In the genomic region with DNA sequence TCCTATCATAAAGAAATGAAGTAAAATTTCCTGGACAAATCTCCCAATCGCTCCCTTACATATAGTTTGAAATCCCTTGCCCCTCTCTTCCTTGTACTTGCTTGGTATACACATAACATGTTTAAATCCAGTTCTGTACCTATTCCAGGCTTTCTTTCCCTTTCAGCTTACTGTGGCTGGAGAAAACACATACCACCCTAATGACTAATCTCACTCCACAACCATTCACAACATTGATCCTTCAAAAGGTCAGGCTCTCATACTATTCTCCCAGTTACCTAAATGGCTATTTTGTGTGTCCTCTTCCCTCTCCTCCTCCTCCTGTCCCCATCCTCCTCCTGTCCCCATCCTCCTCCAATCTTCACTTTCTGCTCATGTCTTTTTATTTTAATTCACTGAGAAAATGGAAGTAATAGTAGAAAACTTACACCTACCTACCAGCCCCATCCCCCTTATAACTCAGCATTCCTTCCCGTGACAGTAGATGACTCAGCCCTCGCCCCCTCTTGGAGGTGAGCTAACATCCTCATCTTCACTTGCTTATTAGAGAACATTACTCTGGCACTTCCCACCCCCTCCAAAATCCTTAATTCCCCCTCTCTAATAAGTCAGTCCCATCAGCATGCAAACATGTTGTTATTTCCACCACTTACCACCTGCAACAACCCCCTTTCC, we compare ENCODE assay signal across 13 cellular contexts.
DNase-seq lines count a peak whose midpoint lies in the region; ATAC-seq and TF ChIP-seq lines count a peak whose summit lies in the region.
"Had no signal": no experiment of that assay in that cellular context is flagged by ENCODE, and none has a peak within 500 bp of the region (broad histone marks: within the 10 kb centered on the region; RNA-seq: fewer than 3 reads in every experiment).

No MANE protein-coding gene starts in this region.

- H3K4me1 ChIP-seq in PC-3 (ENCODE audit: insufficient read depth, low read length) (peaks cover 24% of the 10 kb centered on the region), osteoblast (ENCODE audit: insufficient read depth, low read length) (peaks cover 13% of the 10 kb centered on the region)
- H3K4me1 ChIP-seq: ascending aorta had no signal

- H3K9me3 ChIP-seq in PC-3 (ENCODE audit: low read length), result no peaks in the 10 kb centered on the region
- H3K9me3 ChIP-seq in osteoblast (ENCODE audit: low read depth, low read length), result no peaks in the 10 kb centered on the region
- H3K9me3 ChIP-seq: ascending aorta had no signal

- peak overlapping the region; percentile 58; the same call in 1 of the 2 replicates for H2AFZ ChIP-seq in PC-3 (ENCODE audit: low read length)
- no peak overlapping the region for H2AFZ ChIP-seq in osteoblast (ENCODE audit: low read length)

- peak; percentile 82 for DNase-seq in ELR (ENCODE audit: low read depth)
- peak; percentile 81 for DNase-seq in PC-3
- peak; percentile 81 for DNase-seq in epithelial cell of proximal tubule (ENCODE audit: low read depth)
- DNase-seq in osteoblast (ENCODE audit: insufficient read length, low spot score, missing footprints), result peak; percentile 48
- DNase-seq in activated T-cell treated with anti-CD3 and anti-CD28 coated beads for 4 hours, result no peak
- DNase-seq in NCI-H1417 (lab: John Stamatoyannopoulos, UW), result no peak
- DNase-seq: activated T-cell treated with anti-CD3 and anti-CD28 coated beads, Interleukin-2, amount 50 U/mL, for 1 hour; MM.1S; NCI-H446 had no signal

- H3K27me3 ChIP-seq in PC-3 (ENCODE audit: low read length) (no peaks in the 10 kb centered on the region), osteoblast (ENCODE audit: insufficient read depth, low read length) (no peaks in the 10 kb centered on the region)
- H3K27me3 ChIP-seq: ascending aorta had no signal

- intact Hi-C loops in PC-3 (cut with micrococcal nuclease), result loop anchor here (5.0 to 10.0 kb wide), 2 partner anchors 77 to 169 kb away; a partner anchor contains a TSS

- H3K9me2 ChIP-seq in PC-3 (replicated peaks; ENCODE audit: low read length), result no peaks in the 10 kb centered on the region

- TF ChIP-seq CTCF in PC-3 (conservative IDR thresholded peaks at IDR 0.05; ENCODE audit: low read depth, low read length) (no peak), epithelial cell of proximal tubule (conservative IDR thresholded peaks at IDR 0.05; ENCODE audit: low read depth, low read length) (no peak), osteoblast (IDR thresholded peaks at IDR 0.05; ENCODE audit: extremely low read depth, low read depth, low read length) (no peak)

- H3F3A ChIP-seq in PC-3 (ENCODE audit: low read length, unreplicated experiment), result no peaks in the 10 kb centered on the region

- POLR2A ChIA-PET in PC-3 (lab: Charles Lee; ENCODE audit: unreplicated experiment), result no interaction called here

- H3K79me2 ChIP-seq in PC-3 (ENCODE audit: low read length) (no peaks in the 10 kb centered on the region), osteoblast (ENCODE audit: insufficient read depth, low read length) (no peaks in the 10 kb centered on the region)

- CTCF ChIA-PET in PC-3 (lab: Charles Lee), result no interaction called here

- no peak overlapping the region for H3K9ac ChIP-seq in PC-3 (ENCODE audit: low read length)

- peak overlapping the region; percentile 25; the same call in 1 of the 2 replicates for H3K4me3 ChIP-seq in PC-3 (ENCODE audit: low read length)
- no peak overlapping the region for H3K4me3 ChIP-seq in epithelial cell of proximal tubule (ENCODE audit: low read depth, low read length)
- H3K4me3 ChIP-seq in osteoblast (ENCODE audit: insufficient read depth, low read length), result no peak overlapping the region
- H3K4me3 ChIP-seq: ascending aorta had no signal

- ATAC-seq in PC-3 (peak; percentile 79), GM19023 (IDR thresholded peaks at IDR 0.05; ENCODE audit: unreplicated experiment) (no peak), HG03045 (IDR thresholded peaks at IDR 0.05; ENCODE audit: unreplicated experiment) (no peak)

- no TSS peak for BruUV-seq in PC-3 (replicated peaks; lab: Mats Ljungman, UMichigan)

- H3K36me3 ChIP-seq in PC-3 (ENCODE audit: low read depth, low read length) (no peaks in the 10 kb centered on the region), osteoblast (ENCODE audit: insufficient read depth, low read length) (no peaks in the 10 kb centered on the region)
- H3K36me3 ChIP-seq: ascending aorta had no signal

- H3K4me2 ChIP-seq in PC-3 (ENCODE audit: low read length) (peak overlapping the region; percentile 62), osteoblast (ENCODE audit: insufficient read depth, low read length) (peak overlapping the region; percentile 25)

- H3K27ac ChIP-seq in PC-3 (ENCODE audit: low read length) (peak overlapping the region; percentile 58), osteoblast (ENCODE audit: low read depth, low read length) (no peak overlapping the region)
- H3K27ac ChIP-seq: ascending aorta, VCaP had no signal

- H4K20me1 ChIP-seq in PC-3 (ENCODE audit: low read length) (no peaks in the 10 kb centered on the region), osteoblast (ENCODE audit: insufficient read depth, low read length) (no peaks in the 10 kb centered on the region)

Comparison
In these comparisons a context has a peak if more than half of its experiments do, and no peak if none do; other contexts are left out.
1. DNase-seq: peak in ELR (single experiment), PC-3 (single experiment), epithelial cell of proximal tubule (single experiment) and osteoblast (single experiment); none in activated T-cell treated with anti-CD3 and anti-CD28 coated beads for 4 hours (single experiment) and NCI-H1417 (0 of 3).